Comparison of ENCODE assay signal across 7 cellular contexts in the genomic region with DNA sequence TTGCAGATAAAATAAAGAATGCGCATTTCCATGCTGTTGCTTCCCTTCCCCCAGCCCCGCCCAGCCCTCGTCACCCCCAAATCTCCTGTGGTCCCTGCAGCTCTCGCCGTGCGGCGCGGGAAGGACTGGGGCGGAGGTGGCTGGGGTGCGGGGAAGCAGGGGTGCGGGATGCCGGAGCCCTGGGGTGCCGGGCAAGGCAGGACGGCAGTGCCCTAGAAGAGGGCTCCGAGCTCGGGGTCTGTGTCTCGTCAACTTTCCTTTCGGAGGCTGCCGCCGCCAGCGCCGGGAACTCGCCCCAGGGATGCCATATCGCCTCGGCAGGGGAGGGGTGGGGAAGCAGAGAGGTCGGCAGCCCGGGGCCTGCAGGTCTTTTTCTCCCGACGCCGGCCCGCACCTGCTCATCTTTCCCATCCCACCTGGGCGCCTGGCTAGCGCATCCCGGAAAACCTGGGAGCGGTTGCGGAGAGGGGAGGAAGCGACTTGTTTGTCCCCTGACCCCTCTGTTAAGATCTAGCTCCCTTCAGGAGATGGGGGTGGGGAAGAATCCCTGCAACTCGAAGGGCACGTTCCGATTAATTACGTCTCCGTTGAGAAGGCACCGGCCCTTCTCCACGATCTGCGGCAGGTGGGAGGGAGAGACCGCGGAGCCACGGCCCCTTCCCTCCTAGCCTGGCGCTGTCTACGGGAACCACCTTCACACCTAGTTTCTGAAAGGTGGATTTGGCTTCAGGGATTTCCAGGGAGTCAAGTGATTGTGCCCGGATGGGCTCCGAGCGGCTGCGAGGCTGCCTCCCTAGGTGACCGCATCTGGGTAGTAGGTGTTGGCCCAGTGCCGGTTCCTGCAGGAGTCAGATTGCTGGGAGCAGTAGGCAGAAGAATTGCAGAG. TPM values are rescaled to one million over a fixed set of nuclear protein-coding genes. Genes with fewer than 3 reads are reported as not detected.
DNase-seq lines count a peak whose midpoint lies in the region; ATAC-seq and TF ChIP-seq lines count a peak whose summit lies in the region.

No MANE protein-coding gene starts in this region.

- ATAC-seq in HG02852 (IDR thresholded peaks at IDR 0.05; ENCODE audit: unreplicated experiment): peak; percentile 10
- ATAC-seq in thoracic aorta (ENCODE audit: insufficient number of reproducible peaks, low FRiP score, low read depth): no peak
- ATAC-seq in HG03135 (IDR thresholded peaks at IDR 0.05; ENCODE audit: unreplicated experiment): no peak
- ATAC-seq in GM21390 (IDR thresholded peaks at IDR 0.05; ENCODE audit: unreplicated experiment): no peak

- DNase-seq in ascending aorta (ENCODE audit: low spot score in 2 of 2): no peak
- DNase-seq in kidney epithelial cell (ENCODE audit: low read depth): no peak
- DNase-seq in thoracic aorta (ENCODE audit: low spot score): no peak
- no peak for DNase-seq in activated CD8-positive, alpha-beta memory T cell treated with anti-CD3 and anti-CD28 coated beads, Interleukin-2, amount 50 U/mL, for 48 hours

- H3K4me3 ChIP-seq in ascending aorta (peak overlapping the region; percentile 46 to 80), kidney epithelial cell (ENCODE audit: low read depth, low read length) (peak overlapping the region; percentile 56), thoracic aorta (peak overlapping the region; percentile 80)

- TF ChIP-seq CTCF in ascending aorta (IDR thresholded peaks at IDR 0.05) (no peak), kidney epithelial cell (IDR thresholded peaks at IDR 0.05; ENCODE audit: insufficient read depth, low read length, poor library complexity, severe bottlenecking) (no peak), thoracic aorta (IDR thresholded peaks at IDR 0.05) (no peak)

- no peaks in the 10 kb centered on the region for H3K9me3 ChIP-seq in ascending aorta
- H3K9me3 ChIP-seq in thoracic aorta: no peaks in the 10 kb centered on the region

- no peaks in the 10 kb centered on the region for H3K36me3 ChIP-seq in ascending aorta
- no peaks in the 10 kb centered on the region for H3K36me3 ChIP-seq in kidney epithelial cell (ENCODE audit: control insufficient read depth, insufficient read depth, low read length)
- no peaks in the 10 kb centered on the region for H3K36me3 ChIP-seq in thoracic aorta

- no peak overlapping the region for H3K27ac ChIP-seq in ascending aorta
- H3K27ac ChIP-seq in thoracic aorta: no peak overlapping the region

- no peaks in the 10 kb centered on the region for H3K27me3 ChIP-seq in ascending aorta
- peaks cover 16% of the 10 kb centered on the region for H3K27me3 ChIP-seq in kidney epithelial cell (ENCODE audit: control insufficient read depth, insufficient read depth, low read length)
- no peaks in the 10 kb centered on the region for H3K27me3 ChIP-seq in thoracic aorta (replicated peaks; ENCODE audit: insufficient read depth)

- peaks cover 0 to 2% of the 10 kb centered on the region in 2 donors for H3K4me1 ChIP-seq in ascending aorta
- peaks cover 0 to 13% of the 10 kb centered on the region in 2 donors for H3K4me1 ChIP-seq in thoracic aorta (ENCODE audit: control insufficient read depth in 1 of 2, low read depth in 2 of 2)

- intact Hi-C loops in ascending aorta (cut with DNase I): no loop called here

RNA-seq across cellular contexts. Expression of a gene that starts 0.6 kb away (rescaled TPM):
- total RNA-seq in ascending aorta (0.75 TPM), kidney epithelial cell (0.27 and 1.5 TPM in 2 replicates), thoracic aorta (10 to 100 TPM; 16.1 to 42.8 TPM)
